In genomic region chr2:47118581-47118980, GRCh38 we compare ENCODE assay signal across 1 cellular context.
TF ChIP-seq lines count a peak whose summit lies in the region.

No MANE protein-coding gene starts in this region.

TF ChIP-seq in endothelial cell of umbilical vein, 7 proteins besides CTCF, POLR2A, EP300 and RAD21:
- TF ChIP-seq MYC (IDR thresholded peaks at IDR 0.05; ENCODE audit: low read depth, low read length): no peak
TF ChIP-seq in endothelial cell of umbilical vein: peak in this region for 0.
